1 cellular context compared by ENCODE assay signal in genomic region chr3:46851364-46852328, GRCh38.
TF ChIP-seq lines count a peak whose summit lies in the region.

No MANE protein-coding gene starts in this region.

TF ChIP-seq in HepG2, 621 proteins besides CTCF, POLR2A, EP300 and RAD21:
- TF ChIP-seq ZFP41 (CRISPR knock-in tag; IDR thresholded peaks at IDR 0.05; ENCODE audit: borderline replicate concordance) (no peak), ZNF17 (CRISPR knock-in tag; IDR thresholded peaks at IDR 0.05) (no peak), NCOA5 (CRISPR knock-in tag; IDR thresholded peaks at IDR 0.05) (no peak), BRD4 (CRISPR knock-in tag; IDR thresholded peaks at IDR 0.05) (no peak), ZKSCAN1 (IDR thresholded peaks at IDR 0.05; ENCODE audit: low read length) (no peak), MNT (IDR thresholded peaks at IDR 0.05) (no peak), TEAD3 (CRISPR knock-in tag; optimal IDR thresholded peaks at IDR 0.05; ENCODE audit: borderline replicate concordance) (no peak), ZNF318 (CRISPR knock-in tag; IDR thresholded peaks at IDR 0.05) (no peak), ZNF766 (CRISPR knock-in tag; IDR thresholded peaks at IDR 0.05; ENCODE audit: borderline replicate concordance) (no peak), ZNF607 (CRISPR knock-in tag; IDR thresholded peaks at IDR 0.05; ENCODE audit: borderline replicate concordance) (no peak)
TF ChIP-seq in HepG2: peak in this region for 0.
